In the genomic region with DNA sequence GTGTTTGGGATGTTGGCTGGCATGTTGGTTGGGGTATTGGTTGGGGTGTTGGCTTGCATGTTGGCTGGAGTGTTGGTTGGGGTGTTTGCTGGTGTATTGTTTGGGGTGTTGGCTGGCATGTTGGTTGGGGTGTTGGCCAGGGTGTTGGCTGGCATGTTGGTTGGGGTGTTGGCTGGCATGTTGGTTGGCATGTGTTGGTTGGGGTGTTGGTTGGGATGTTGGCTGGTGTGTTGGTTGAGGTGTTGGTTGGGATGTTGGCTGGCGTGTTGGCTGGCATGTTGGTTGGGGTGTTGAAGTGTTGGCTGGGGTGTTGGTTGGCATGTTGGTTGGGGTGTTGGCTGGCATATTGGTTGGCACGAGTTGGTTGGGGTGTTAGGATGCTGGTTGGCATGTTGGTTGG, we compare ENCODE assay signal across 23 cellular contexts. TPM values are rescaled to one million over a fixed set of nuclear protein-coding genes. Genes with fewer than 3 reads are reported as not detected.
DNase-seq lines count a peak whose midpoint lies in the region; ATAC-seq, FAIRE-seq and TF ChIP-seq lines count a peak whose summit lies in the region.
"Had no signal": no experiment of that assay in that cellular context is flagged by ENCODE, and none has a peak within 500 bp of the region (broad histone marks: within the 10 kb centered on the region; RNA-seq: fewer than 3 reads in every experiment).

No MANE protein-coding gene starts in this region.

- no peak for DNase-seq in Calu3
- DNase-seq in HTR-8/SVneo (ENCODE audit: insufficient read length, low spot score): no peak
- DNase-seq in NCI-H2171 treated with DMSO at 0.1 percent for 48 hours (lab: John Stamatoyannopoulos, UW): no peak
- DNase-seq: Caco-2; CD4-positive, CD25-positive, alpha-beta regulatory T cell; CD8-positive, alpha-beta T cell; DMS 273 treated with DMSO at 0.1 percent for 48 hours; DMS79; EL; GDM1; GOT3; H7; HCEC 1CT had no signal

- TF ChIP-seq CTCF in 22Rv1 (IDR thresholded peaks at IDR 0.05) (no peak), Calu3 (IDR thresholded peaks at IDR 0.05; ENCODE audit: unreplicated experiment) (no peak)

- peak overlapping the region; percentile 10 for H3K27ac Mint-ChIP-seq in Calu3 (ENCODE audit: unreplicated experiment)
- no peak overlapping the region for H3K27ac Mint-ChIP-seq in stimulated activated memory B cell treated with anti-CD40 and anti-IgM and Interleukin-4, amounts not matched to agents 10 μg/mL and 1 μg/mL and 100 μg/mL, for 72 hours
- H3K27ac Mint-ChIP-seq: B cell; CD4-positive, CD25-positive, alpha-beta regulatory T cell; CD8-positive, alpha-beta T cell had no signal

- intact Hi-C loops in Calu3 (cut with micrococcal nuclease; ENCODE audit: unreplicated experiment): no loop called here

- H3K36me3 Mint-ChIP-seq in Calu3 (ENCODE audit: insufficient read depth, unreplicated experiment): peaks cover 36% of the 10 kb centered on the region
- H3K36me3 Mint-ChIP-seq in stimulated activated memory B cell treated with anti-CD40 and anti-IgM and Interleukin-4, amounts not matched to agents 10 μg/mL and 1 μg/mL and 100 μg/mL, for 72 hours: peaks cover 16% of the 10 kb centered on the region
- H3K36me3 Mint-ChIP-seq: CD4-positive, CD25-positive, alpha-beta regulatory T cell; CD8-positive, alpha-beta T cell had no signal

- peak overlapping the region; percentile 45 for H3K4me3 Mint-ChIP-seq in Calu3 (ENCODE audit: low read depth, unreplicated experiment)
- H3K4me3 Mint-ChIP-seq in stimulated activated memory B cell treated with anti-CD40 and anti-IgM and Interleukin-4, amounts not matched to agents 10 μg/mL and 1 μg/mL and 100 μg/mL, for 72 hours: no peak overlapping the region
- H3K4me3 Mint-ChIP-seq: B cell; CD4-positive, CD25-positive, alpha-beta regulatory T cell; CD8-positive, alpha-beta T cell had no signal

- BruUV-seq in Calu3 (replicated peaks; lab: Mats Ljungman, UMichigan): no TSS peak

- no peak for ATAC-seq in GM21390 (IDR thresholded peaks at IDR 0.05; ENCODE audit: unreplicated experiment)
- no peak for ATAC-seq in stimulated activated memory B cell treated with anti-CD40 and anti-IgM and Interleukin-4, amounts not matched to agents 10 μg/mL and 1 μg/mL and 100 μg/mL, for 72 hours
- ATAC-seq: CD8-positive, alpha-beta T cell; GM12878 had no signal

- FAIRE-seq in HTR-8/SVneo (lab: Jason Lieb, UNC): peak; percentile 98
- FAIRE-seq: D721Med, GM12878, GM18507 had no signal

- peaks cover 16% of the 10 kb centered on the region for H3K27me3 Mint-ChIP-seq in Calu3 (ENCODE audit: unreplicated experiment)
- H3K27me3 Mint-ChIP-seq in stimulated activated memory B cell treated with anti-CD40 and anti-IgM and Interleukin-4, amounts not matched to agents 10 μg/mL and 1 μg/mL and 100 μg/mL, for 72 hours: peaks cover 66% of the 10 kb centered on the region

- peak overlapping the region; percentile 60 for H3K27ac ChIP-seq in 22Rv1
- H3K27ac ChIP-seq: BLaER1, C4-2B had no signal

- CTCF ChIA-PET in Calu3 (lab: Charles Lee): no interaction called here

- H3K9me3 Mint-ChIP-seq in Calu3 (ENCODE audit: low read depth, unreplicated experiment): no peaks in the 10 kb centered on the region
- peaks cover 14% of the 10 kb centered on the region for H3K9me3 Mint-ChIP-seq in stimulated activated memory B cell treated with anti-CD40 and anti-IgM and Interleukin-4, amounts not matched to agents 10 μg/mL and 1 μg/mL and 100 μg/mL, for 72 hours
- H3K9me3 Mint-ChIP-seq: CD8-positive, alpha-beta T cell had no signal

- peaks cover 34% of the 10 kb centered on the region for H3K4me1 Mint-ChIP-seq in Calu3 (ENCODE audit: low read depth, unreplicated experiment)
- H3K4me1 Mint-ChIP-seq in stimulated activated memory B cell treated with anti-CD40 and anti-IgM and Interleukin-4, amounts not matched to agents 10 μg/mL and 1 μg/mL and 100 μg/mL, for 72 hours: peaks cover 21% of the 10 kb centered on the region

RNA-seq across cellular contexts. Expression of a gene that starts 24.5 kb away (rescaled TPM):
- 96.9 and 103 TPM in 2 replicates for total RNA-seq in Calu3 (2022)

RNA-seq across cellular contexts. Expression of a gene that starts 24.9 kb away (rescaled TPM):
- 0.09 and 0.10 TPM in 2 replicates for total RNA-seq in Calu3 (2022)
- total RNA-seq: A172; B cell; CD4-positive, CD25-positive, alpha-beta regulatory T cell; CD8-positive, alpha-beta T cell; GM12878 had no signal

RNA-seq across cellular contexts. Expression of a gene that starts 36.4 kb away (rescaled TPM):
- 313 and 325 TPM in 2 replicates for total RNA-seq in Calu3 (2022)
